ENCODE assay signal across 19 cellular contexts in genomic region chr19:2460245-2460644, GRCh38. TPM values are rescaled to one million over a fixed set of nuclear protein-coding genes. Genes with fewer than 3 reads are reported as not detected.
DNase-seq lines count a peak whose midpoint lies in the region; ATAC-seq, FAIRE-seq and TF ChIP-seq lines count a peak whose summit lies in the region.
"Had no signal": no experiment of that assay in that cellular context is flagged by ENCODE, and none has a peak within 500 bp of the region (broad histone marks: within the 10 kb centered on the region; RNA-seq: fewer than 3 reads in every experiment).

No MANE protein-coding gene starts in this region.

- intact Hi-C loops in HepG2 (cut with micrococcal nuclease; ENCODE audit: unreplicated experiment), result no loop called here
- intact Hi-C loops in right lobe of liver (cut with DNase I), result no loop called here

- no peak overlapping the region for H3K27ac ChIP-seq in HepG2 (ENCODE audit: extremely low read length, insufficient read depth, low read length)
- no peak overlapping the region for H3K27ac ChIP-seq in right lobe of liver
- no peak overlapping the region for H3K27ac ChIP-seq in astrocyte (ENCODE audit: low read depth, low read length)
- H3K27ac ChIP-seq: GM23248, PC-9 had no signal

- H3K4me3 ChIP-seq in HepG2 (replicated peaks in 1 of 3; ENCODE audit: insufficient read depth in 1 of 3, low read depth in 2 of 3, low read length in 3 of 3) (no peak overlapping the region), right lobe of liver (no peak overlapping the region), astrocyte (ENCODE audit: insufficient read depth, low read depth, low read length) (no peak overlapping the region)
- H3K4me3 ChIP-seq: GM23248, PC-9 had no signal

- in situ Hi-C loops in HepG2 (cut with HindIII; ENCODE audit: extremely low pct_ligation_motif_present, low pct_unique_long_range_greater_than_20kb), result no loop called here

- TF ChIP-seq EP300 in HepG2 (IDR thresholded peaks at IDR 0.05; ENCODE audit: low read depth in 2 of 2, low read length in 2 of 2) (no peak), HepG2 (CRISPR knock-in tag; IDR thresholded peaks at IDR 0.05; ENCODE audit: borderline replicate concordance) (no peak)

- ATAC-seq in HepG2 (no peak), right lobe of liver (no peak)
- ATAC-seq: CD8-positive, alpha-beta T cell had no signal

- no TSS peak for BruUV-seq in HepG2 (replicated peaks; lab: Mats Ljungman, UMichigan)

- peak overlapping the region in 1 of 3 donors; percentile 72 for H3K27ac Mint-ChIP-seq in IgD-negative memory B cell
- no peak overlapping the region for H3K27ac Mint-ChIP-seq in astrocyte (ENCODE audit: unreplicated experiment)
- peak overlapping the region in 1 of 3 experiments; percentile 16 for H3K27ac Mint-ChIP-seq in nephron
- H3K27ac Mint-ChIP-seq: CD8-positive, alpha-beta T cell had no signal

- H3K4me1 ChIP-seq in HepG2 (ENCODE audit: insufficient read depth, low read length), result peaks cover 64% of the 10 kb centered on the region
- H3K4me1 ChIP-seq in right lobe of liver, result peaks cover 0 to 33% (median 7%) of the 10 kb centered on the region in 4 donors
- H3K4me1 ChIP-seq in astrocyte (ENCODE audit: insufficient read depth, low read length), result peaks cover 17% of the 10 kb centered on the region

- no peaks in the 10 kb centered on the region for H3K27me3 Mint-ChIP-seq in IgD-negative memory B cell
- H3K27me3 Mint-ChIP-seq in astrocyte (ENCODE audit: low read depth, unreplicated experiment), result no peaks in the 10 kb centered on the region
- H3K27me3 Mint-ChIP-seq in nephron (ENCODE audit: low read depth), result no peaks in the 10 kb centered on the region

- peaks cover 2% of the 10 kb centered on the region for H3K36me3 Mint-ChIP-seq in IgD-negative memory B cell
- no peaks in the 10 kb centered on the region for H3K36me3 Mint-ChIP-seq in astrocyte (ENCODE audit: low read depth, unreplicated experiment)
- no peaks in the 10 kb centered on the region for H3K36me3 Mint-ChIP-seq in nephron (ENCODE audit: low read depth)
- H3K36me3 Mint-ChIP-seq: CD8-positive, alpha-beta T cell had no signal

- no peak for TF ChIP-seq POLR2A in HepG2 (IDR thresholded peaks at IDR 0.05; ENCODE audit: insufficient read depth in 1 of 2, low read depth in 2 of 2, low read length in 2 of 2)
- no peak for TF ChIP-seq POLR2A in right lobe of liver (IDR thresholded peaks at IDR 0.05)

- WGBS in HepG2 (ENCODE audit: low lambda C conversion rate), result 100% methylated on average over 1 of the region's 1 CpG
- WGBS in right lobe of liver (ENCODE audit: insufficient coverage, low coverage, low lambda C conversion rate, missing lambda C conversion rate), result 89% methylated on average over 1 of the region's 1 CpG

- DNase-seq in HepG2 (ENCODE audit: low spot score) (no peak), right lobe of liver (no peak), astrocyte (ENCODE audit: low read depth) (no peak), GM19239 (ENCODE audit: insufficient read length, low spot score) (no peak), H4 (ENCODE audit: low spot score) (no peak), NCI-H524 (lab: John Stamatoyannopoulos, UW) (no peak)
- DNase-seq: CD8-positive, alpha-beta T cell; DND-41; GM23248; KG1; NCI-H1436; NCI-H2029; NCI-H2171; NCI-H446 treated with DMSO at 0.1 percent for 48 hours; NCI-H748 treated with DMSO at 0.1 percent for 48 hours; PC-9 had no signal

- no peaks in the 10 kb centered on the region for H3K9me3 Mint-ChIP-seq in IgD-negative memory B cell
- H3K9me3 Mint-ChIP-seq in astrocyte (ENCODE audit: unreplicated experiment), result no peaks in the 10 kb centered on the region
- no peaks in the 10 kb centered on the region for H3K9me3 Mint-ChIP-seq in nephron
- H3K9me3 Mint-ChIP-seq: CD8-positive, alpha-beta T cell had no signal

- peaks cover 6 to 9% (median 8%) of the 10 kb centered on the region in 3 donors for H3K4me1 Mint-ChIP-seq in IgD-negative memory B cell
- H3K4me1 Mint-ChIP-seq in astrocyte (ENCODE audit: low read depth, unreplicated experiment), result peaks cover 5% of the 10 kb centered on the region
- H3K4me1 Mint-ChIP-seq in nephron, result peaks cover 14% of the 10 kb centered on the region

- POLR2A ChIA-PET in HepG2 (lab: Yijun Ruan, JAX), result interaction anchor here (1.1 kb wide), 1 partner anchor 16 kb away, joined by 4 read pairs; the partner anchor contains the start of gene GADD45B

- TF ChIP-seq RAD21 in HepG2 (CRISPR knock-in tag; IDR thresholded peaks at IDR 0.05), result no peak

- H3K9me3 ChIP-seq in HepG2 (ENCODE audit: low read length) (no peaks in the 10 kb centered on the region), right lobe of liver (no peaks in the 10 kb centered on the region), astrocyte (ENCODE audit: insufficient read depth, low read depth, low read length) (no peaks in the 10 kb centered on the region)

- TF ChIP-seq CTCF in HepG2 (CRISPR knock-in tag; IDR thresholded peaks at IDR 0.05) (no peak), right lobe of liver (IDR thresholded peaks at IDR 0.05) (no peak), astrocyte (IDR thresholded peaks at IDR 0.05; ENCODE audit: insufficient read depth, low read depth, low read length) (no peak), nephron (IDR thresholded peaks at IDR 0.05; ENCODE audit: unreplicated experiment in 3 of 3) (no peak)

- peak overlapping the region in 3 of 4 donors; percentile 46 to 83 (median 51) for H3K4me3 Mint-ChIP-seq in IgD-negative memory B cell
- H3K4me3 Mint-ChIP-seq in astrocyte (ENCODE audit: unreplicated experiment), result peak overlapping the region; percentile 64
- peak overlapping the region; percentile 63 to 67 (median 63) for H3K4me3 Mint-ChIP-seq in nephron
- H3K4me3 Mint-ChIP-seq: CD8-positive, alpha-beta T cell had no signal

- FAIRE-seq in HepG2 (lab: Jason Lieb, UNC) (no peak), astrocyte (lab: Jason Lieb, UNC) (no peak), GM19239 (lab: Jason Lieb, UNC) (no peak)
- FAIRE-seq: G401.6 had no signal

- H3K36me3 ChIP-seq in HepG2 (replicated peaks in 1 of 2; ENCODE audit: control insufficient read depth in 1 of 2, insufficient read depth in 2 of 2, low read length in 2 of 2), result no peaks in the 10 kb centered on the region
- no peaks in the 10 kb centered on the region for H3K36me3 ChIP-seq in right lobe of liver
- no peaks in the 10 kb centered on the region for H3K36me3 ChIP-seq in astrocyte (ENCODE audit: insufficient read depth, low read length)

- H3K79me2 ChIP-seq in HepG2 (ENCODE audit: insufficient read depth, low read length) (peaks cover 14% of the 10 kb centered on the region), astrocyte (ENCODE audit: insufficient read depth, low read length) (peaks cover 23% of the 10 kb centered on the region)

- H4K20me1 ChIP-seq in HepG2 (ENCODE audit: insufficient read depth, low read length), result 0 out of 2 replicates have a peak, but pooled peaks cover 2% of the 10 kb centered on the region
- peaks cover 8% of the 10 kb centered on the region for H4K20me1 ChIP-seq in astrocyte (ENCODE audit: insufficient read depth, low read length)

- H2AFZ ChIP-seq in HepG2 (ENCODE audit: low read length) (no peak overlapping the region), astrocyte (ENCODE audit: low read depth, low read length) (no peak overlapping the region)
- H2AFZ ChIP-seq: GM23248, PC-9 had no signal

- CTCF ChIA-PET in HepG2 (lab: Yijun Ruan, JAX; ENCODE audit: low intra/inter-chr PET ratio, low total read pairs), result no interaction called here

- H3K4me2 ChIP-seq in HepG2 (ENCODE audit: low read depth, low read length) (no peak overlapping the region), astrocyte (ENCODE audit: low read length) (no peak overlapping the region)
- H3K4me2 ChIP-seq: PC-9 had no signal

- H3K9ac ChIP-seq in HepG2 (ENCODE audit: insufficient read depth, low read depth, low read length), result no peak overlapping the region
- no peak overlapping the region for H3K9ac ChIP-seq in astrocyte (ENCODE audit: low read length)
- H3K9ac ChIP-seq: GM23248 had no signal

- H3K27me3 ChIP-seq in HepG2 (ENCODE audit: control insufficient read depth in 1 of 2, insufficient read depth in 2 of 2, low read length in 2 of 2) (no peaks in the 10 kb centered on the region), right lobe of liver (no peaks in the 10 kb centered on the region), astrocyte (ENCODE audit: insufficient read depth, low read length) (no peaks in the 10 kb centered on the region)

RNA-seq across cellular contexts. Expression of gene LMNB2, which starts 3.5 kb away (rescaled TPM):
- total RNA-seq in HepG2 (2016; rRNA removed; fragmentation: Illumina TruSeq; extraction: Trizol), result 93.6 and 105 TPM in 2 replicates
- 8.6 and 9.2 TPM in 2 replicates for total RNA-seq in HepG2 (2016; cell fraction: cytosol; rRNA removed; fragmentation: Illumina TruSeq; extraction: Trizol; ENCODE audit: low read depth)
- total RNA-seq in HepG2 (2016; cell fraction: insoluble cytoplasmic fraction; rRNA removed; fragmentation: Illumina TruSeq; extraction: Trizol), result 80.4 and 107 TPM in 2 replicates
- total RNA-seq in HepG2 (2016; cell fraction: membrane; rRNA removed; fragmentation: Illumina TruSeq; extraction: Trizol), result 34.1 and 36.1 TPM in 2 replicates
- 44.6 and 52.0 TPM in 2 replicates for total RNA-seq in HepG2 (2016; cell fraction: nucleus; rRNA removed; fragmentation: Illumina TruSeq; extraction: Trizol)
- 77.2 and 89.7 TPM in 2 replicates for polyA plus RNA-seq in HepG2 (2011; rRNA removed)
- polyA plus RNA-seq in HepG2 (2011; cell fraction: cytosol; rRNA removed), result 83.5 and 98.7 TPM in 2 replicates
- 75.2 and 87.6 TPM in 2 replicates for polyA plus RNA-seq in HepG2 (2011; cell fraction: nucleus; rRNA removed)
- 40.0 and 41.8 TPM in 2 replicates for polyA plus RNA-seq in HepG2 (2012)
- polyA plus RNA-seq in HepG2 (2016; cell fraction: cytosol; fragmentation: Illumina TruSeq; extraction: Trizol; ENCODE audit: low read depth), result 7.1 and 7.6 TPM in 2 replicates
- 74.9 and 86.7 TPM in 2 replicates for polyA plus RNA-seq in HepG2 (2016; cell fraction: insoluble cytoplasmic fraction; fragmentation: Illumina TruSeq; extraction: Trizol; ENCODE audit: low read depth)
- polyA plus RNA-seq in HepG2 (2016; cell fraction: membrane; fragmentation: Illumina TruSeq; extraction: Trizol; ENCODE audit: low read depth), result 19.0 and 21.3 TPM in 2 replicates
- 75.4 and 76.1 TPM in 2 replicates for polyA plus RNA-seq in HepG2 (2016; cell fraction: nucleus; fragmentation: Illumina TruSeq; extraction: Trizol; ENCODE audit: insufficient read depth, low read depth)
- 106 and 107 TPM in 2 replicates for polyA minus RNA-seq in HepG2 (2011; rRNA and poly(A)+ RNA removed; ENCODE audit: low replicate concordance)
- polyA minus RNA-seq in HepG2 (2011; cell fraction: cytosol; rRNA and poly(A)+ RNA removed), result 35.3 and 37.2 TPM in 2 replicates
- 14.4 and 16.7 TPM in 2 replicates for polyA minus RNA-seq in HepG2 (2011; cell fraction: nucleus; rRNA and poly(A)+ RNA removed)
- total RNA-seq in right lobe of liver, result 10 to 100 TPM in 1 of 6 experiments, 1 to 10 TPM in 5; 4.6 to 11.6 (median 7.1) TPM
- 4.6 TPM for polyA plus RNA-seq in IgD-negative memory B cell
- 64.0 and 72.1 TPM in 2 replicates for total RNA-seq in astrocyte
- 64.3 and 86.4 TPM in 2 replicates for total RNA-seq in H4 (2014; rRNA removed; shearing (Covaris generic))

RNA-seq across cellular contexts. Expression of gene GADD45B, which starts 15.7 kb away (rescaled TPM):
- total RNA-seq in HepG2 (2016; rRNA removed; fragmentation: Illumina TruSeq; extraction: Trizol) (3.2 and 4.6 TPM in 2 replicates), right lobe of liver (100 to 1,000 TPM in 4 of 6 experiments, 10 to 100 TPM in 2; 39.0 to 176 (median 127) TPM), astrocyte (161 and 190 TPM in 2 replicates)
- total RNA-seq in HepG2 (2016; cell fraction: cytosol; rRNA removed; fragmentation: Illumina TruSeq; extraction: Trizol; ENCODE audit: low read depth), result 0.71 and 0.91 TPM in 2 replicates
- total RNA-seq in HepG2 (2016; cell fraction: insoluble cytoplasmic fraction; rRNA removed; fragmentation: Illumina TruSeq; extraction: Trizol), result 3.2 and 6.0 TPM in 2 replicates
- total RNA-seq in HepG2 (2016; cell fraction: membrane; rRNA removed; fragmentation: Illumina TruSeq; extraction: Trizol), result 1.8 TPM in 2 replicates
- total RNA-seq in HepG2 (2016; cell fraction: nucleus; rRNA removed; fragmentation: Illumina TruSeq; extraction: Trizol), result 7.3 and 7.6 TPM in 2 replicates
- polyA plus RNA-seq in HepG2 (2011; rRNA removed) (34.1 and 40.4 TPM in 2 replicates), IgD-negative memory B cell (98.0 TPM)
- polyA plus RNA-seq in HepG2 (2011; cell fraction: cytosol; rRNA removed), result 40.0 and 43.7 TPM in 2 replicates
- 66.8 and 77.1 TPM in 2 replicates for polyA plus RNA-seq in HepG2 (2011; cell fraction: nucleus; rRNA removed)
- polyA plus RNA-seq in HepG2 (2012), result 11.3 and 22.4 TPM in 2 replicates
- 1.5 and 1.7 TPM in 2 replicates for polyA plus RNA-seq in HepG2 (2016; cell fraction: cytosol; fragmentation: Illumina TruSeq; extraction: Trizol; ENCODE audit: low read depth)
- polyA plus RNA-seq in HepG2 (2016; cell fraction: insoluble cytoplasmic fraction; fragmentation: Illumina TruSeq; extraction: Trizol; ENCODE audit: low read depth), result 5.5 and 5.8 TPM in 2 replicates
- 2.3 and 2.5 TPM in 2 replicates for polyA plus RNA-seq in HepG2 (2016; cell fraction: membrane; fragmentation: Illumina TruSeq; extraction: Trizol; ENCODE audit: low read depth)
- polyA plus RNA-seq in HepG2 (2016; cell fraction: nucleus; fragmentation: Illumina TruSeq; extraction: Trizol; ENCODE audit: insufficient read depth, low read depth), result 16.6 and 21.3 TPM in 2 replicates
- polyA minus RNA-seq in HepG2 (2011; rRNA and poly(A)+ RNA removed; ENCODE audit: low replicate concordance), result 22.5 and 88.0 TPM in 2 replicates
- 12.3 and 15.6 TPM in 2 replicates for polyA minus RNA-seq in HepG2 (2011; cell fraction: cytosol; rRNA and poly(A)+ RNA removed)
- 35.0 and 45.0 TPM in 2 replicates for polyA minus RNA-seq in HepG2 (2011; cell fraction: nucleus; rRNA and poly(A)+ RNA removed)
- 14.3 and 82.3 TPM in 2 replicates for total RNA-seq in H4 (2014; rRNA removed; shearing (Covaris generic))

RNA-seq across cellular contexts. Expression of gene TIMM13, which starts 32.9 kb away (rescaled TPM):
- 108 and 116 TPM in 2 replicates for total RNA-seq in HepG2 (2016; rRNA removed; fragmentation: Illumina TruSeq; extraction: Trizol)
- 78.9 and 87.4 TPM in 2 replicates for total RNA-seq in HepG2 (2016; cell fraction: cytosol; rRNA removed; fragmentation: Illumina TruSeq; extraction: Trizol; ENCODE audit: low read depth)
- total RNA-seq in HepG2 (2016; cell fraction: insoluble cytoplasmic fraction; rRNA removed; fragmentation: Illumina TruSeq; extraction: Trizol), result 115 and 120 TPM in 2 replicates
- total RNA-seq in HepG2 (2016; cell fraction: membrane; rRNA removed; fragmentation: Illumina TruSeq; extraction: Trizol), result 123 and 146 TPM in 2 replicates
- total RNA-seq in HepG2 (2016; cell fraction: nucleus; rRNA removed; fragmentation: Illumina TruSeq; extraction: Trizol), result 37.3 and 42.3 TPM in 2 replicates
- 48.4 and 62.5 TPM in 2 replicates for polyA plus RNA-seq in HepG2 (2011; rRNA removed)
- polyA plus RNA-seq in HepG2 (2011; cell fraction: cytosol; rRNA removed), result 60.7 and 102 TPM in 2 replicates
- 41.6 and 44.7 TPM in 2 replicates for polyA plus RNA-seq in HepG2 (2011; cell fraction: nucleus; rRNA removed)
- 50.3 and 65.0 TPM in 2 replicates for polyA plus RNA-seq in HepG2 (2012)
- polyA plus RNA-seq in HepG2 (2016; cell fraction: cytosol; fragmentation: Illumina TruSeq; extraction: Trizol; ENCODE audit: low read depth), result 94.9 and 117 TPM in 2 replicates
- 117 and 124 TPM in 2 replicates for polyA plus RNA-seq in HepG2 (2016; cell fraction: insoluble cytoplasmic fraction; fragmentation: Illumina TruSeq; extraction: Trizol; ENCODE audit: low read depth)
- 122 and 128 TPM in 2 replicates for polyA plus RNA-seq in HepG2 (2016; cell fraction: membrane; fragmentation: Illumina TruSeq; extraction: Trizol; ENCODE audit: low read depth)
- polyA plus RNA-seq in HepG2 (2016; cell fraction: nucleus; fragmentation: Illumina TruSeq; extraction: Trizol; ENCODE audit: insufficient read depth, low read depth), result 84.2 and 86.9 TPM in 2 replicates
- polyA minus RNA-seq in HepG2 (2011; rRNA and poly(A)+ RNA removed; ENCODE audit: low replicate concordance), result 23.6 and 42.8 TPM in 2 replicates
- polyA minus RNA-seq in HepG2 (2011; cell fraction: cytosol; rRNA and poly(A)+ RNA removed), result 18.8 and 24.2 TPM in 2 replicates
- 17.2 and 19.7 TPM in 2 replicates for polyA minus RNA-seq in HepG2 (2011; cell fraction: nucleus; rRNA and poly(A)+ RNA removed)
- 10 to 100 TPM; 35.5 to 59.8 (median 51.1) TPM for total RNA-seq in right lobe of liver
- 69.1 TPM for polyA plus RNA-seq in IgD-negative memory B cell
- 93.4 and 105 TPM in 2 replicates for total RNA-seq in astrocyte
- 39.9 and 40.8 TPM in 2 replicates for total RNA-seq in H4 (2014; rRNA removed; shearing (Covaris generic))
